Comparison of ENCODE assay signal across 1 cellular context in the genomic region with DNA sequence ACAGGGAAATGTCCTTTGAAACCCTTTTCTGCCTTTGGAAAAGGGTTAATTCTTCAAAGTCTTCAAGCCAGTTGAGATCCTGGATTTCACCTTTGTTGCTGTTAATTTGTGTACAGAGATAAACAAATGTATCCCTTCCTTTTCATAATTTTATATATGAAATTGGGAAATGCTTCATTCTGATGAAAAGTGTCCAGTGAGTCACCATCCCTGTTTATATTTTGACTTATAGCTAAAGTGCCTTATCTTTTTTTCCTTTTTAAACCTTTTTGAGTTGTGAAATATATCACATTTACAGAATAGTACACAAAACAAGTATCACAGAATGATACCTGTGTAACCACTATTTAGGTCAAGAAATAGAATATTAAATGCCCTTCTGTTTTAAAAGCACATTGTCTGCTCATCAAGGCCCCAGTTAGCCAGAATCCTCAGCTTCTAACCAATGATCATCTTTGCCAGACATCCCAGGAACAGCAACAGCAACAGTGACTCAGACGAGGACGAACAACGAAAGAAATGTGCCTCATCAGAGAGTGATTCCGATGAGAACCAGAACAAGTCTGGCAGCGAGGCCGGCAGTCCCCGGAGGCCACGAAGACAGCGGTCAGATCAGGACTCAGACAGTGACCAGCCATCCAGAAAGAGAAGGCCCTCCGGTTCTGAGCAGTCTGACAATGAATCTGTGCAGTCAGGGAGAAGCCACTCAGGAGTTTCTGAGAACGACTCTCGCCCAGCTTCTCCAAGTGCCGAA.
TF ChIP-seq lines count a peak whose summit lies in the region.

No MANE protein-coding gene starts in this region.

TF ChIP-seq in SK-N-SH treated with all-trans-retinoic acid at 6 μM for 48 hours, 23 proteins besides CTCF, POLR2A, EP300 and RAD21 (continued from another document):
- TF ChIP-seq, protein P1, sequence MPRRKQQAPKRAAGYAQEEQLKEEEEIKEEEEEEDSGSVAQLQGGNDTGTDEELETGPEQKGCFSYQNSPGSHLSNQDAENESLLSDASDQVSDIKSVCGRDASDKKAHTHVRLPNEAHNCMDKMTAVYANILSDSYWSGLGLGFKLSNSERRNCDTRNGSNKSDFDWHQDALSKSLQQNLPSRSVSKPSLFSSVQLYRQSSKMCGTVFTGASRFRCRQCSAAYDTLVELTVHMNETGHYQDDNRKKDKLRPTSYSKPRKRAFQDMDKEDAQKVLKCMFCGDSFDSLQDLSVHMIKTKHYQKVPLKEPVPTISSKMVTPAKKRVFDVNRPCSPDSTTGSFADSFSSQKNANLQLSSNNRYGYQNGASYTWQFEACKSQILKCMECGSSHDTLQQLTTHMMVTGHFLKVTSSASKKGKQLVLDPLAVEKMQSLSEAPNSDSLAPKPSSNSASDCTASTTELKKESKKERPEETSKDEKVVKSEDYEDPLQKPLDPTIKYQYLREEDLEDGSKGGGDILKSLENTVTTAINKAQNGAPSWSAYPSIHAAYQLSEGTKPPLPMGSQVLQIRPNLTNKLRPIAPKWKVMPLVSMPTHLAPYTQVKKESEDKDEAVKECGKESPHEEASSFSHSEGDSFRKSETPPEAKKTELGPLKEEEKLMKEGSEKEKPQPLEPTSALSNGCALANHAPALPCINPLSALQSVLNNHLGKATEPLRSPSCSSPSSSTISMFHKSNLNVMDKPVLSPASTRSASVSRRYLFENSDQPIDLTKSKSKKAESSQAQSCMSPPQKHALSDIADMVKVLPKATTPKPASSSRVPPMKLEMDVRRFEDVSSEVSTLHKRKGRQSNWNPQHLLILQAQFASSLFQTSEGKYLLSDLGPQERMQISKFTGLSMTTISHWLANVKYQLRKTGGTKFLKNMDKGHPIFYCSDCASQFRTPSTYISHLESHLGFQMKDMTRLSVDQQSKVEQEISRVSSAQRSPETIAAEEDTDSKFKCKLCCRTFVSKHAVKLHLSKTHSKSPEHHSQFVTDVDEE (CRISPR knock-in tag; IDR thresholded peaks at IDR 0.05): peak; percentile 93
- peak; percentile 52 for TF ChIP-seq ISL1 (CRISPR knock-in tag; IDR thresholded peaks at IDR 0.05)
- TF ChIP-seq ESRRG (CRISPR knock-in tag; IDR thresholded peaks at IDR 0.05): no peak
- TF ChIP-seq, protein P2, sequence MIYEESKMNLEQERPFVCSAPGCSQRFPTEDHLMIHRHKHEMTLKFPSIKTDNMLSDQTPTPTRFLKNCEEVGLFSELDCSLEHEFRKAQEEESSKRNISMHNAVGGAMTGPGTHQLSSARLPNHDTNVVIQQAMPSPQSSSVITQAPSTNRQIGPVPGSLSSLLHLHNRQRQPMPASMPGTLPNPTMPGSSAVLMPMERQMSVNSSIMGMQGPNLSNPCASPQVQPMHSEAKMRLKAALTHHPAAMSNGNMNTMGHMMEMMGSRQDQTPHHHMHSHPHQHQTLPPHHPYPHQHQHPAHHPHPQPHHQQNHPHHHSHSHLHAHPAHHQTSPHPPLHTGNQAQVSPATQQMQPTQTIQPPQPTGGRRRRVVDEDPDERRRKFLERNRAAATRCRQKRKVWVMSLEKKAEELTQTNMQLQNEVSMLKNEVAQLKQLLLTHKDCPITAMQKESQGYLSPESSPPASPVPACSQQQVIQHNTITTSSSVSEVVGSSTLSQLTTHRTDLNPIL (CRISPR knock-in tag; IDR thresholded peaks at IDR 0.05; ENCODE audit: low read depth): no peak
- peak; percentile 56; the same call in 1 of the 2 replicates for TF ChIP-seq TCF4 (CRISPR knock-in tag; IDR thresholded peaks at IDR 0.05; ENCODE audit: borderline replicate concordance)
